In the genomic region with DNA sequence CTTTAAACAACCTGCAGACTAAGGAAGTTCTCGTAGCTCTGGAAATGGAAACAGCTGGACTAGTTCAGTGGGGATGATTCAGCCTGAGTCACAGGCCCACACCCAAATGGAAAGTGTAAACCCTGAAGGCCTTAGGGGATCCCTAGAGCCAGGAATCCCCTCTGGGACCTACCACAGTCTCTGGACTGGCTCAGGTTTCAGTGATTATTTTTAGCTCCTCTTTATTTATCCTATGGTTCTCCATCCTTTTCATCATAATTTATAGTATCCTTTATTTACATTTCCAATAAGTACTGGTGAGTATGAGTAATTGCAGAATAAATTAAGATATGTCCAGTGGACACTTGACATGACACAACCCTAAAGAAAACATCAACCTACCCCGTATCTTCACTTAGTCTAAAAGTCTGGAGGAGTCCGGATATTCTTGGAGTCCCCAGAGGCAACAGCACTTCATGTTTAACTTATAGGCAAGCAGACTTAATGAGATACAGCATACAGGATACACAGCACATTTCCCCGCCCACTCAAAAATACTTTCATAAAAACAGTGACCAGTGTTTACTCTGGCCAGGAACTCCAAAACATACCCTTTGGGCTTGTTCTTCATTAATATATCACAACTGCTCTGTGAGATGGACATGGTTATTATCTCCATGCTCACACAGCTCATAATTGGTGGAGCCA, we compare ENCODE assay signal across 1 cellular context.
TF ChIP-seq lines count a peak whose summit lies in the region.

No MANE protein-coding gene starts in this region.

TF ChIP-seq in SK-N-SH, 30 proteins besides CTCF, POLR2A, EP300 and RAD21 (continued from another document):
- TF ChIP-seq REST (IDR thresholded peaks at IDR 0.05; ENCODE audit: low read depth, low read length) (no peak), USF2 (IDR thresholded peaks at IDR 0.05; ENCODE audit: borderline replicate concordance, low read depth, low read length) (no peak), MEF2A (IDR thresholded peaks at IDR 0.05; ENCODE audit: borderline replicate concordance, low read depth) (peak; percentile 93)
